19 cellular contexts compared by ENCODE assay signal in genomic region chr7:55432506-55432905, GRCh38.
"Had no signal": no experiment of that assay in that cellular context is flagged by ENCODE, and none has a peak within 500 bp of the region (broad histone marks: within the 10 kb centered on the region; RNA-seq: fewer than 3 reads in every experiment).

No MANE protein-coding gene starts in this region.

- H3K36me3 Mint-ChIP-seq: activated naive CD8-positive, alpha-beta T cell treated with anti-CD3 and anti-CD28 coated beads, Interleukin-2, amount 10 ng/mL, durations not matched to agents 7 days and 5 days had no signal

- H3K27me3 ChIP-seq: neutrophil, pancreas, tibial artery had no signal

- H3K4me1 Mint-ChIP-seq: activated naive CD8-positive, alpha-beta T cell treated with anti-CD3 and anti-CD28 coated beads, Interleukin-2, amount 10 ng/mL, durations not matched to agents 7 days and 5 days had no signal

- H3K36me3 ChIP-seq: left ventricle myocardium inferior, neutrophil, pancreas had no signal

- H3K27ac ChIP-seq: left ventricle myocardium inferior, neutrophil, pancreas, tibial artery had no signal

- H3K27ac Mint-ChIP-seq: activated naive CD4-positive, alpha-beta T cell treated with anti-CD3 and anti-CD28 coated beads for 36 hours; activated naive CD8-positive, alpha-beta T cell treated with anti-CD3 and anti-CD28 coated beads, Interleukin-2, amount 10 ng/mL, durations not matched to agents 7 days and 5 days; nephron had no signal

- DNase-seq: activated CD4-positive, alpha-beta T cell treated with anti-CD3 and anti-CD28 coated beads, Interleukin-2, amount 50 U/mL, for 1 hour; activated CD4-positive, CD25-positive, alpha-beta regulatory T cell; activated CD8-positive, alpha-beta memory T cell treated with anti-CD3 and anti-CD28 coated beads for 24 hours; activated CD8-positive, alpha-beta memory T cell treated with anti-CD3 and anti-CD28 coated beads, Interleukin-2, amount 50 U/mL, for 4 hours; activated effector memory CD4-positive, alpha-beta T cell treated with Interleukin-2 at 50 U/mL for 16 hours; activated naive CD8-positive, alpha-beta T cell treated with anti-CD3 and anti-CD28 coated beads, Interleukin-2, amount 10 ng/mL, durations not matched to agents 7 days and 5 days; activated T-cell treated with anti-CD3 and anti-CD28 coated beads, Interleukin-2, amount 50 U/mL, for 4 hours; amniotic stem cell; effector CD8-positive, alpha-beta T cell; foreskin melanocyte; left ventricle myocardium inferior; pancreas; right cardiac atrium; T1000; tibial artery had no signal

- H3K4me3 Mint-ChIP-seq: activated naive CD4-positive, alpha-beta T cell treated with anti-CD3 and anti-CD28 coated beads for 36 hours; activated naive CD8-positive, alpha-beta T cell treated with anti-CD3 and anti-CD28 coated beads, Interleukin-2, amount 10 ng/mL, durations not matched to agents 7 days and 5 days; activated T-cell treated with anti-CD3 and anti-CD28 coated beads, Interleukin-2, amount 50 U/mL, for 4 hours; nephron had no signal

- H3K4me1 ChIP-seq: left ventricle myocardium inferior, tibial artery had no signal

- ATAC-seq: stimulated activated naive CD8-positive, alpha-beta T cell treated with anti-CD3 and anti-CD28 coated beads, Interleukin-15, Interleukin-2, amounts not matched to agents 100 U/mL and 50 U/mL, for 24 hours had no signal

- H3K9me3 Mint-ChIP-seq: activated naive CD4-positive, alpha-beta T cell treated with anti-CD3 and anti-CD28 coated beads for 36 hours; activated naive CD8-positive, alpha-beta T cell treated with anti-CD3 and anti-CD28 coated beads, Interleukin-2, amount 10 ng/mL, durations not matched to agents 7 days and 5 days; activated T-cell treated with anti-CD3 and anti-CD28 coated beads, Interleukin-2, amount 50 U/mL, for 4 hours; nephron had no signal

- H3K4me3 ChIP-seq: left ventricle myocardium inferior, pancreas, tibial artery had no signal

- H3K27me3 Mint-ChIP-seq: activated naive CD8-positive, alpha-beta T cell treated with anti-CD3 and anti-CD28 coated beads, Interleukin-2, amount 10 ng/mL, durations not matched to agents 7 days and 5 days had no signal

- H3K9me3 ChIP-seq: left ventricle myocardium inferior, neutrophil, pancreas, tibial artery had no signal
